In genomic region chr12:120257041-120257821, GRCh38 we compare ENCODE assay signal across 8 cellular contexts. TPM values are rescaled to one million over a fixed set of nuclear protein-coding genes. Genes with fewer than 3 reads are reported as not detected.
DNase-seq lines count a peak whose midpoint lies in the region; ATAC-seq lines count a peak whose summit lies in the region.

No MANE protein-coding gene starts in this region.

- no peaks in the 10 kb centered on the region for H3K27me3 Mint-ChIP-seq in effector memory CD8-positive, alpha-beta T cell

- peaks cover 71 to 84% of the 10 kb centered on the region in 2 donors for H3K4me1 Mint-ChIP-seq in effector memory CD8-positive, alpha-beta T cell (ENCODE audit: low read depth in 2 of 2)

- DNase-seq in AG08395 (ENCODE audit: low spot score): peak; percentile 92
- peak; percentile 62 for DNase-seq in NCI-H2196 (lab: John Stamatoyannopoulos, UW; ENCODE audit: unreplicated experiment)
- DNase-seq in effector memory CD8-positive, alpha-beta T cell: no peak
- DNase-seq in midbrain (lab: John Stamatoyannopoulos, UW): peak; percentile 46
- no peak for DNase-seq in NCI-H128 (lab: John Stamatoyannopoulos, UW; ENCODE audit: unreplicated experiment)
- DNase-seq in occipital lobe (lab: John Stamatoyannopoulos, UW): no peak
- no peak for DNase-seq in activated gamma-delta T cell (lab: John Stamatoyannopoulos, UW)
- DNase-seq in activated T-cell treated with anti-CD3 and anti-CD28 coated beads for 4 hours: no peak

- no peaks in the 10 kb centered on the region for H3K9me3 Mint-ChIP-seq in effector memory CD8-positive, alpha-beta T cell

- peaks cover 35% of the 10 kb centered on the region for H3K36me3 Mint-ChIP-seq in effector memory CD8-positive, alpha-beta T cell (ENCODE audit: insufficient read depth)

- no peak for ATAC-seq in effector memory CD8-positive, alpha-beta T cell (replicated peaks)

- H3K4me3 Mint-ChIP-seq in effector memory CD8-positive, alpha-beta T cell: peak overlapping the region; percentile 54 to 99

- peak overlapping the region; percentile 71 to 81 for H3K27ac Mint-ChIP-seq in effector memory CD8-positive, alpha-beta T cell

RNA-seq across cellular contexts. Expression of gene PXN, which starts 8.3 kb away (rescaled TPM):
- 2.8 TPM for total RNA-seq in occipital lobe

RNA-seq across cellular contexts. Expression of gene RNU4-2, which starts 34.5 kb away (rescaled TPM):
- under 0.01 TPM for total RNA-seq in occipital lobe

RNA-seq across cellular contexts. Expression of gene RNU4-1, which starts 35.8 kb away (rescaled TPM):
- under 0.01 TPM for total RNA-seq in occipital lobe

RNA-seq across cellular contexts. Expression of gene SIRT4, which starts 44.9 kb away (rescaled TPM):
- 4.5 TPM for total RNA-seq in occipital lobe

RNA-seq across cellular contexts. Expression of gene RPLP0, which starts 56.3 kb away (rescaled TPM):
- 1,592 TPM for total RNA-seq in occipital lobe

Comparison
In these comparisons a context has a peak if more than half of its experiments do, and no peak if none do; other contexts are left out.
1. DNase-seq: peak in AG08395 (single experiment), NCI-H2196 (single experiment) and midbrain (single experiment); none in effector memory CD8-positive, alpha-beta T cell (0 of 3), NCI-H128 (single experiment), occipital lobe (single experiment), activated gamma-delta T cell (single experiment) and activated T-cell treated with anti-CD3 and anti-CD28 coated beads for 4 hours (single experiment).